ENCODE assay signal across 7 cellular contexts in the genomic region with DNA sequence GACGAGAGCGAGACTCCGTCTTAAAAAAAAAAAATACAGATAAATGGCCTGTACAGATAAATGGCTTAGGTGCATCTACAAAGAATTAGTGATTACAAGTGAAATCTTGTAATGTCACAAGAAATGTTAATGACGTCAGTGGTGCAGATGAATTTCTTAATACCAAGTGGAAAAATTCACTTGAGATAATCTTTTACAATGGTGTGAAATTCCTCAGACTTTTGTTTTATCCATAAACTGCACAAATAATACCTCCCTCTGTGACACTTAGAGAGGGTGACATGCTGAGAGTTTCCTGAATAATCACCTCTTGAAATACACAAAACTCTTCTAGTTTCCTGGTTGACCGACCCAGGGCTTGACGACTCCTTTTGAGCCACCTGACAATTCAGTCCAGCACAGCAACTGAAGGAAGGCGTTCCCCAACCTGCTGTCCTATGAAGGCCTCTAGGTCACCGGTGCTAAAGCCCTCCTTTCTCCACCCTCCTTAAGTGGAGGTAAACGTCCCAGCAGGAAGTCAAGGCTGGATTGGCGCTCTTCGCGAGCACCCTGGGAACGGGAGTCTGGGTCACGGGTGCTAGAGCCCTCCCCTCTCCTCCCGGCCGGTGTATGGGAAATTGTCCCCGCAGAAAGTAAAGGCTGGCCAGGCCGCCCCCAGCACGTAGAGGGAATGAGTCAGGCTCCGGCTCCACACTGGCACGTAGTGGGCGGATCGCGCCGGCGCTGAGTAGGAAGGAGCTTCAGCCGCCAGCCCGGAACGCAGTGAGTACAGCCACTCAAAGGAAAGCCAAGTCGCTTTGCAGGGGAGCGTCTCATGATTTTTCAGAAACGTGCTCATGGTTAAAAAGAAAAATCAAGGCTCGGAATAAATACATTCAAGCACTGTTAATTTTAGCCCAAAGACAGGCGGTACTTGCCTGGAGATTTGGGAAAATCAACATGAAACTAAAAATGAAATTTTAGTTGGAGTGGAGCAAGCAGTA.
DNase-seq lines count a peak whose midpoint lies in the region; ATAC-seq and TF ChIP-seq lines count a peak whose summit lies in the region.

Gene TMEM144, plus strand, starts transcription at position 662 of the 983 bp plus-strand sequence. CDS start 2,182 bp downstream, outside the sequence.

- ATAC-seq in GM18508 (IDR thresholded peaks at IDR 0.05; ENCODE audit: insufficient read depth, unreplicated experiment): peak; percentile 66
- ATAC-seq in HG02759 (IDR thresholded peaks at IDR 0.05; ENCODE audit: unreplicated experiment): peak; percentile 96

- TF ChIP-seq POLR2A in erythroblast (IDR thresholded peaks at IDR 0.05; ENCODE audit: low read length): peak; percentile 70

- DNase-seq in NCI-H2196 (lab: John Stamatoyannopoulos, UW; ENCODE audit: unreplicated experiment) (peak; percentile 59), erythroblast (lab: John Stamatoyannopoulos, UW) (peak; percentile 82 to 85), middle frontal gyrus (ENCODE audit: extremely low spot score, low spot score) (peak; percentile 87)
- peak; percentile 75 for DNase-seq in activated CD8-positive, alpha-beta memory T cell treated with anti-CD3 and anti-CD28 coated beads, Interleukin-2, amount 50 U/mL, for 48 hours
- peak; percentile 23 for DNase-seq in stimulated activated CD8-positive, alpha-beta memory T cell treated with anti-CD3 and anti-CD28 coated beads, Interleukin-4, amount 100 ng/mL, for 24 hours (ENCODE audit: low read depth)

Comparison
In these comparisons a context has a peak if more than half of its experiments do, and no peak if none do; other contexts are left out.
1. Peak in every context shown above with its lines: DNase-seq and ATAC-seq.
2. DNase-seq: peak in every context shown above with its lines; median percentile 87 in middle frontal gyrus; 84 in erythroblast; 75 in activated CD8-positive, alpha-beta memory T cell treated with anti-CD3 and anti-CD28 coated beads, Interleukin-2, amount 50 U/mL, for 48 hours; 59 in NCI-H2196; 23 in stimulated activated CD8-positive, alpha-beta memory T cell treated with anti-CD3 and anti-CD28 coated beads, Interleukin-4, amount 100 ng/mL, for 24 hours.